Comparison of ENCODE assay signal across 13 cellular contexts in the genomic region with DNA sequence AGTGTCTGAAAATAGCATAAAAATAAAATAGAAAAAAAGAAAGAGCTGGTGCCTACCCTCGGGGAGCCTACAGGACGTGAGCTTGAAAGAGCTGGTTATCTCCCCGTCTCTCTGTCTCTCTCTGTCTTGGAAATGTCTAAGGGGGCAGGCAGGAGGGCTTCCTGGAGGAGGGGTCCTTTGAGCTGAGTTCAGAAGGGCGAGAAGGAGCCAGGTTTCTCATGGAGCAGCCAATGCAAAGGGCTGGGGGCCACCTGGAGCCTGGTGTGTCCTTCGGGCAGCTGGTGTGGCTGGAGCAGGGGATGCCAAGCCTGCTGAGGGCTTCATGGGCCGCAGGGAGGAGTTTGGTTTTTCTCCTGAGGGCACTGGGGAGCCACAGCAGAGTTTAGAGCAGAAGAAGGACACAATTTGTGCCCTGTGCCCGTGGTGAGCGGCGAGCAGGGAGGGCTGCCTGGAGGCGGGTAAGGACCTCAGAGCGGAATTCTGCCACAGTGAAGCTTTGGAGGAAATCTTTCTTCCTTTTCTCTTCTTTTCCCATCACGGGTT. TPM values are rescaled to one million over a fixed set of nuclear protein-coding genes. Genes with fewer than 3 reads are reported as not detected.
DNase-seq lines count a peak whose midpoint lies in the region; TF ChIP-seq lines count a peak whose summit lies in the region.
"Had no signal": no experiment of that assay in that cellular context is flagged by ENCODE, and none has a peak within 500 bp of the region (broad histone marks: within the 10 kb centered on the region; RNA-seq: fewer than 3 reads in every experiment).

No MANE protein-coding gene starts in this region.

- H3K4me1 Mint-ChIP-seq in activated naive CD8-positive, alpha-beta T cell (ENCODE audit: low read depth), result no peaks in the 10 kb centered on the region
- peaks cover 1% of the 10 kb centered on the region for H3K4me1 Mint-ChIP-seq in activated naive CD8-positive, alpha-beta T cell treated with anti-CD3 and anti-CD28 coated beads for 36 hours
- H3K4me1 Mint-ChIP-seq: activated CD4-positive, alpha-beta T cell treated with anti-CD3 and anti-CD28 coated beads for 36 hours had no signal

- no peak overlapping the region for H3K27ac Mint-ChIP-seq in activated naive CD8-positive, alpha-beta T cell
- H3K27ac Mint-ChIP-seq in activated naive CD8-positive, alpha-beta T cell treated with anti-CD3 and anti-CD28 coated beads for 36 hours, result no peak overlapping the region
- H3K27ac Mint-ChIP-seq: activated CD4-positive, alpha-beta T cell treated with anti-CD3 and anti-CD28 coated beads for 36 hours; T-helper 1 cell treated with Interleukin-12 subunit alpha and Interleukin-12 subunit beta and Interleukin-4 antibody, amounts not matched to agents 30 μg/mL and 1 μg/mL, for 36 hours had no signal

- H3K27me3 Mint-ChIP-seq in activated naive CD8-positive, alpha-beta T cell, result peaks cover 10% of the 10 kb centered on the region
- peaks cover 49% of the 10 kb centered on the region for H3K27me3 Mint-ChIP-seq in activated naive CD8-positive, alpha-beta T cell treated with anti-CD3 and anti-CD28 coated beads for 36 hours

- H3K36me3 ChIP-seq in ascending aorta (no peaks in the 10 kb centered on the region), suprapubic skin (no peaks in the 10 kb centered on the region)

- no peaks in the 10 kb centered on the region for H3K9me3 ChIP-seq in ascending aorta
- H3K9me3 ChIP-seq in iPS-18c (ENCODE audit: control insufficient read depth, insufficient read depth, low read length), result no peaks in the 10 kb centered on the region
- H3K9me3 ChIP-seq in suprapubic skin, result no peaks in the 10 kb centered on the region

- H3K9me3 Mint-ChIP-seq in activated naive CD8-positive, alpha-beta T cell (ENCODE audit: low read depth), result no peaks in the 10 kb centered on the region
- no peaks in the 10 kb centered on the region for H3K9me3 Mint-ChIP-seq in activated naive CD8-positive, alpha-beta T cell treated with anti-CD3 and anti-CD28 coated beads for 36 hours
- H3K9me3 Mint-ChIP-seq: T-helper 1 cell treated with Interleukin-12 subunit alpha and Interleukin-12 subunit beta and Interleukin-4 antibody, amounts not matched to agents 30 μg/mL and 1 μg/mL, for 36 hours had no signal

- H3K4me1 ChIP-seq in ascending aorta (peaks cover 0 to 6% of the 10 kb centered on the region in 2 donors), suprapubic skin (peaks cover 10% of the 10 kb centered on the region)

- TF ChIP-seq POLR2A in suprapubic skin (IDR thresholded peaks at IDR 0.05), result no peak

- peak overlapping the region; percentile 8 for H3K4me3 Mint-ChIP-seq in activated naive CD8-positive, alpha-beta T cell
- no peak overlapping the region for H3K4me3 Mint-ChIP-seq in activated naive CD8-positive, alpha-beta T cell treated with anti-CD3 and anti-CD28 coated beads for 36 hours
- H3K4me3 Mint-ChIP-seq: activated CD4-positive, alpha-beta T cell treated with anti-CD3 and anti-CD28 coated beads for 36 hours; T-helper 1 cell treated with Interleukin-12 subunit alpha and Interleukin-12 subunit beta and Interleukin-4 antibody, amounts not matched to agents 30 μg/mL and 1 μg/mL, for 36 hours had no signal

- TF ChIP-seq CTCF in ascending aorta (IDR thresholded peaks at IDR 0.05) (no peak), suprapubic skin (IDR thresholded peaks at IDR 0.05) (no peak)

- no peak for DNase-seq in activated naive CD8-positive, alpha-beta T cell treated with anti-CD3 and anti-CD28 coated beads for 36 hours
- DNase-seq in ascending aorta (ENCODE audit: low spot score in 2 of 2) (no peak), suprapubic skin (ENCODE audit: low spot score in 2 of 2) (no peak), NCI-H526 treated with DMSO at 0.1 percent for 48 hours (lab: John Stamatoyannopoulos, UW) (no peak), T-helper 1 cell (no peak)
- no peak for DNase-seq in activated CD4-positive, CD25-positive, alpha-beta regulatory T cell treated with anti-CD3 and anti-CD28 coated beads, Interleukin-2, amount 50 U/mL, for 72 hours
- DNase-seq: activated T-cell treated with anti-CD3 and anti-CD28 coated beads for 4 hours, GF-D8, NCI-H187 treated with DMSO at 0.1 percent for 48 hours had no signal

- WGBS in suprapubic skin, result 76% methylated on average over 12 of the region's 12 CpGs

- H3K27ac ChIP-seq in ascending aorta, result no peak overlapping the region
- no peak overlapping the region for H3K27ac ChIP-seq in suprapubic skin

- no peak for TF ChIP-seq EP300 in suprapubic skin (IDR thresholded peaks at IDR 0.05)

- peak overlapping the region; percentile 36 to 64 for H3K4me3 ChIP-seq in ascending aorta
- peak overlapping the region; percentile 56; the same call in 1 of the 2 replicates for H3K4me3 ChIP-seq in iPS-18c (ENCODE audit: insufficient read depth, low read depth, low read length)
- peak overlapping the region; percentile 47 for H3K4me3 ChIP-seq in suprapubic skin

- peaks cover 4% of the 10 kb centered on the region for H3K36me3 Mint-ChIP-seq in activated naive CD8-positive, alpha-beta T cell
- no peaks in the 10 kb centered on the region for H3K36me3 Mint-ChIP-seq in activated naive CD8-positive, alpha-beta T cell treated with anti-CD3 and anti-CD28 coated beads for 36 hours

- H3K27me3 ChIP-seq in ascending aorta (peaks cover 11% of the 10 kb centered on the region), suprapubic skin (peaks cover 29% of the 10 kb centered on the region)

- intact Hi-C loops in ascending aorta (cut with DNase I), result no loop called here

RNA-seq across cellular contexts. Expression of a gene that starts 38.6 kb away (rescaled TPM):
- not detected for total RNA-seq in activated naive CD8-positive, alpha-beta T cell treated with anti-CD3 and anti-CD28 coated beads for 36 hours
- total RNA-seq in ascending aorta (not detected), suprapubic skin (not detected)
- total RNA-seq: activated CD4-positive, alpha-beta T cell treated with anti-CD3 and anti-CD28 coated beads for 36 hours had no signal

RNA-seq across cellular contexts. Expression of a gene that starts 49.0 kb away (rescaled TPM):
- 100 to 1,000 TPM in 1 of 2 experiments, 10 to 100 TPM in 1; 99.8 to 101 TPM for total RNA-seq in activated naive CD8-positive, alpha-beta T cell treated with anti-CD3 and anti-CD28 coated beads for 36 hours
- total RNA-seq in ascending aorta (156 TPM), suprapubic skin (10 to 100 TPM; 44.3 to 72.5 (median 58.2) TPM)

RNA-seq across cellular contexts. Expression of a gene that starts 55.2 kb away (rescaled TPM):
- total RNA-seq in activated naive CD8-positive, alpha-beta T cell treated with anti-CD3 and anti-CD28 coated beads for 36 hours, result 100 to 1,000 TPM; 208 to 216 TPM
- total RNA-seq in ascending aorta (442 TPM), suprapubic skin (100 to 1,000 TPM; 338 to 672 (median 451) TPM)

RNA-seq across cellular contexts. Expression of a gene that starts 59.4 kb away (rescaled TPM):
- 100 to 1,000 TPM in 1 of 2 experiments, 10 to 100 TPM in 1; 98.7 to 101 TPM for total RNA-seq in activated naive CD8-positive, alpha-beta T cell treated with anti-CD3 and anti-CD28 coated beads for 36 hours
- 216 TPM for total RNA-seq in ascending aorta
- 100 to 1,000 TPM in 2 of 4 donors, 10 to 100 TPM in 2; 66.8 to 154 (median 97.5) TPM for total RNA-seq in suprapubic skin
